Comparison of ENCODE assay signal across 8 cellular contexts in the genomic region with DNA sequence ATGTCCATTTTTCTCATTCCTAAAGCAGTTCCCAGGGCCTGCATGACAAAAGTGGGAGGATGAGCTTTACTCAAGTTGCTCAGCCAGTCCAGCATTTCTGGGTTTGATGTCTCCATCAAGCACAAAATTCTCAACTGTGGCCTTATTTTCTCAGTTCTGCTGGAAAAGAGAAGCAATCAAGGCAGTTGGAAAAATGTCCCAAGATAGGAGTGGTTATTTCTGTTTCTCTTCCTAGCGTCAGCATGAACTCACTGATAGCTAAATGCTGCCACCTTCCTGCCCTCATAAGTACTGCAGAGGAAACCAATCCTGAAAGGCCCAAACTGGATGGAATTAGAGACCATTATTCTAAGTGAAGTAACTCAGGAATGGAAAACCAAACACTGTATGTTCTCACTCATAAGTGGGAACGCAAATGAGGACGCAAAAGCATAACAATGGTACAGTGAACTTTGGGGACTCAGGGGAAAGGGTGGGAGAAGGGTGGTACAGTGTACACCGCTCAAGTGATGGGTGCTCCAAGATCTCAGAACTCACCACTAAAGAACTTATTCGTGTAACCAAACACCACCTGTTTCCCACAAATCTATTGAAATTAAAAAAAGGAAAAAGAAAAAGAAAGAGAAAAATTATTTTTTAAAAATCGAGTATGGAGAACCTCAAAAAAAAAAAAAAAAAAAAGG. TPM values are rescaled to one million over a fixed set of nuclear protein-coding genes. Genes with fewer than 3 reads are reported as not detected.
DNase-seq lines count a peak whose midpoint lies in the region; ATAC-seq and TF ChIP-seq lines count a peak whose summit lies in the region.

No MANE protein-coding gene starts in this region.

- no peaks in the 10 kb centered on the region for H3K9me3 ChIP-seq in SJSA1 (replicated peaks)
- no peaks in the 10 kb centered on the region for H3K9me3 ChIP-seq in parathyroid adenoma (ENCODE audit: control insufficient read depth, low read length)
- H3K9me3 ChIP-seq in aorta (ENCODE audit: control insufficient read depth, low read length), result no peaks in the 10 kb centered on the region

- intact Hi-C loops in aorta (cut with DNase I), result loop anchor here (2.0 to 10.0 kb wide), 8 partner anchors 57 to 478 kb away; partner anchors contain the start of genes ADH5 (in 1 of the 2), EIF4E (in 1 of the 2) and METAP1 (in 1 of the 2)

- 0 out of 2 replicates have a peak, but pooled peaks cover 4% of the 10 kb centered on the region for H3K4me1 ChIP-seq in SJSA1 (replicated peaks)
- no peaks in the 10 kb centered on the region for H3K4me1 ChIP-seq in parathyroid adenoma
- peaks cover 0 to 3% of the 10 kb centered on the region in 2 donors for H3K4me1 ChIP-seq in aorta (ENCODE audit: control insufficient read depth in 1 of 2, insufficient read depth in 2 of 2, low read length in 2 of 2)

- H3K36me3 ChIP-seq in SJSA1, result no peaks in the 10 kb centered on the region
- H3K36me3 ChIP-seq in parathyroid adenoma (ENCODE audit: control insufficient read depth, insufficient read depth, low read length), result no peaks in the 10 kb centered on the region
- H3K36me3 ChIP-seq in aorta (ENCODE audit: control insufficient read depth in 1 of 2, insufficient read depth in 2 of 2, low read length in 1 of 2), result peaks cover 0 to 2% of the 10 kb centered on the region in 2 donors

- H3K4me3 ChIP-seq in GM08714 (ENCODE audit: low read length), result peak overlapping the region; percentile 68; the same call in 1 of the 2 replicates
- no peak overlapping the region for H3K4me3 ChIP-seq in SJSA1
- H3K4me3 ChIP-seq in parathyroid adenoma (ENCODE audit: low read depth, low read length), result no peak overlapping the region
- H3K4me3 ChIP-seq in aorta (ENCODE audit: low read length in 2 of 2), result no peak overlapping the region

- H3K4me2 ChIP-seq in parathyroid adenoma (ENCODE audit: low read length), result peak overlapping the region; percentile 40

- H2AFZ ChIP-seq in parathyroid adenoma, result no peak overlapping the region

- ATAC-seq in aorta (ENCODE audit: low FRiP score), result peak; percentile 90
- ATAC-seq in HG03460 (IDR thresholded peaks at IDR 0.05; ENCODE audit: unreplicated experiment), result no peak

- no peaks in the 10 kb centered on the region for H3K79me2 ChIP-seq in parathyroid adenoma

- H3K27me3 ChIP-seq in SJSA1 (replicated peaks) (no peaks in the 10 kb centered on the region), parathyroid adenoma (ENCODE audit: control insufficient read depth, insufficient read depth, low read length) (no peaks in the 10 kb centered on the region), aorta (ENCODE audit: control insufficient read depth in 1 of 2, insufficient read depth in 2 of 2, low read length in 1 of 2) (no peaks in the 10 kb centered on the region)

- DNase-seq in LHCN-M2 (ENCODE audit: low read depth) (peak; percentile 78), SJSA1 (ENCODE audit: low read depth in 1 of 2, low spot score in 2 of 2) (peak; percentile 52 to 64), foreskin melanocyte (peak; percentile 64), aorta (peak in 1 of 2 donors; percentile 65)
- DNase-seq in activated gamma-delta T cell treated with anti-CD3 and anti-CD28 coated beads, Interleukin-2, amount 50 U/mL, for 16 hours (ENCODE audit: low read depth), result peak; percentile 28

- peak; percentile 55 for TF ChIP-seq CTCF in parathyroid adenoma (IDR thresholded peaks at IDR 0.05)

- H3K9ac ChIP-seq in parathyroid adenoma, result no peak overlapping the region

- H3K27ac ChIP-seq in SJSA1, result no peak overlapping the region
- H3K27ac ChIP-seq in parathyroid adenoma, result no peak overlapping the region
- H3K27ac ChIP-seq in aorta (ENCODE audit: low read depth in 1 of 2, low read length in 2 of 2), result peak overlapping the region in 1 of 2 donors; percentile 92

- 37 to 38% methylated on average over 6 of the region's 6 CpGs for WGBS in aorta, 2 donors

RNA-seq across cellular contexts. Expression of gene ADH7, which starts 29.6 kb away (rescaled TPM):
- total RNA-seq in LHCN-M2 (2014; rRNA removed) (not detected in 2 replicates), aorta (not detected)
- not detected for polyA plus RNA-seq in LHCN-M2 (2012)
- not detected in 2 replicates for total RNA-seq in SJSA1 (2014; rRNA removed; shearing (Covaris generic))
- under 1 TPM; 0.10 to 0.13 TPM for polyA plus RNA-seq in aorta

RNA-seq across cellular contexts. Expression of gene ADH1C, which starts 53.0 kb away (rescaled TPM):
- total RNA-seq in LHCN-M2 (2014; rRNA removed) (not detected in 2 replicates), aorta (10 to 100 TPM in 1 of 2 donors, 1 to 10 TPM in 1; 3.4 to 11.7 TPM)
- polyA plus RNA-seq in LHCN-M2 (2012), result not detected
- total RNA-seq in SJSA1 (2014; rRNA removed; shearing (Covaris generic)), result not detected in 2 replicates
- polyA plus RNA-seq in aorta, result 10 to 100 TPM in 1 of 2 donors, 1 to 10 TPM in 1; 2.8 to 21.2 TPM
